In genomic region chr2:150474326-150475074, GRCh38 we compare ENCODE assay signal across 2 cellular contexts.
A peak's percentile ranks its signal among the peaks of the same experiment; 100 is the strongest.
TF ChIP-seq lines count a peak whose summit lies in the region.

No MANE protein-coding gene starts in this region.

TF ChIP-seq in A549, 52 proteins besides CTCF, POLR2A, EP300 and RAD21:
- TF ChIP-seq, protein P1, sequence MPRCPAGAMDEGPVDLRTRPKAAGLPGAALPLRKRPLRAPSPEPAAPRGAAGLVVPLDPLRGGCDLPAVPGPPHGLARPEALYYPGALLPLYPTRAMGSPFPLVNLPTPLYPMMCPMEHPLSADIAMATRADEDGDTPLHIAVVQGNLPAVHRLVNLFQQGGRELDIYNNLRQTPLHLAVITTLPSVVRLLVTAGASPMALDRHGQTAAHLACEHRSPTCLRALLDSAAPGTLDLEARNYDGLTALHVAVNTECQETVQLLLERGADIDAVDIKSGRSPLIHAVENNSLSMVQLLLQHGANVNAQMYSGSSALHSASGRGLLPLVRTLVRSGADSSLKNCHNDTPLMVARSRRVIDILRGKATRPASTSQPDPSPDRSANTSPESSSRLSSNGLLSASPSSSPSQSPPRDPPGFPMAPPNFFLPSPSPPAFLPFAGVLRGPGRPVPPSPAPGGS (IDR thresholded peaks at IDR 0.05), result 0 out of 3 replicates have a peak, but pooled peaks have one; percentile 10
- no peak for TF ChIP-seq MAFK (IDR thresholded peaks at IDR 0.05; ENCODE audit: partially characterized antibody)
TF ChIP-seq in A549: peak in this region for 1.

TF ChIP-seq in endothelial cell of umbilical vein, 7 proteins besides CTCF, POLR2A, EP300 and RAD21 (continued from another document):
- TF ChIP-seq EZH2 (IDR thresholded peaks at IDR 0.05; ENCODE audit: borderline replicate concordance, low read depth, low read length, severe bottlenecking) (no peak), POLR2AphosphoS5 (IDR thresholded peaks at IDR 0.05; ENCODE audit: insufficient read depth, low read depth, low read length) (no peak), MAX (IDR thresholded peaks at IDR 0.05; ENCODE audit: insufficient read depth, insufficient read length) (no peak), GATA2 (IDR thresholded peaks at IDR 0.05; ENCODE audit: insufficient read depth, insufficient read length, low read depth, low read length) (peak; percentile 62)
